Comparison of ENCODE assay signal across 1 cellular context in genomic region chr5:74640450-74641013, GRCh38.
TF ChIP-seq lines count a peak whose summit lies in the region.

A gene with protein sequence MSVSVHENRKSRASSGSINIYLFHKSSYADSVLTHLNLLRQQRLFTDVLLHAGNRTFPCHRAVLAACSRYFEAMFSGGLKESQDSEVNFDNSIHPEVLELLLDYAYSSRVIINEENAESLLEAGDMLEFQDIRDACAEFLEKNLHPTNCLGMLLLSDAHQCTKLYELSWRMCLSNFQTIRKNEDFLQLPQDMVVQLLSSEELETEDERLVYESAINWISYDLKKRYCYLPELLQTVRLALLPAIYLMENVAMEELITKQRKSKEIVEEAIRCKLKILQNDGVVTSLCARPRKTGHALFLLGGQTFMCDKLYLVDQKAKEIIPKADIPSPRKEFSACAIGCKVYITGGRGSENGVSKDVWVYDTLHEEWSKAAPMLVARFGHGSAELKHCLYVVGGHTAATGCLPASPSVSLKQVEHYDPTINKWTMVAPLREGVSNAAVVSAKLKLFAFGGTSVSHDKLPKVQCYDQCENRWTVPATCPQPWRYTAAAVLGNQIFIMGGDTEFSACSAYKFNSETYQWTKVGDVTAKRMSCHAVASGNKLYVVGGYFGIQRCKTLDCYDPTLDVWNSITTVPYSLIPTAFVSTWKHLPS (minus strand): TSS chr5:74640728. CDS start chr5:74636485, 4,243 bp downstream.

TF ChIP-seq in HepG2, 621 proteins besides CTCF, POLR2A, EP300 and RAD21 (continued from another document and continues in another):
- TF ChIP-seq NONO (IDR thresholded peaks at IDR 0.05) (no peak), NONO (CRISPR knock-in tag; conservative IDR thresholded peaks at IDR 0.05) (peak; percentile 99), KDM5A (IDR thresholded peaks at IDR 0.05; ENCODE audit: borderline replicate concordance, low read length) (peak; percentile 43; the same call in 1 of the 2 replicates), GATAD1 (CRISPR knock-in tag; IDR thresholded peaks at IDR 0.05) (0 out of 2 replicates have a peak, but pooled peaks have one; percentile 25), ZNF772 (CRISPR knock-in tag; IDR thresholded peaks at IDR 0.05) (peak; percentile 98), ZNF33B (CRISPR knock-in tag; IDR thresholded peaks at IDR 0.05) (peak; percentile 95), GPN1 (CRISPR knock-in tag; IDR thresholded peaks at IDR 0.05; ENCODE audit: borderline replicate concordance) (no peak), MAFK (conservative IDR thresholded peaks at IDR 0.05 in 1 of 2, IDR thresholded peaks at IDR 0.05 in 1 of 2; ENCODE audit: low read length in 2 of 2) (no peak), ZNF670 (CRISPR knock-in tag; IDR thresholded peaks at IDR 0.05; ENCODE audit: borderline replicate concordance) (peak; percentile 84; the same call in 1 of the 2 replicates), MIXL1 (CRISPR knock-in tag; IDR thresholded peaks at IDR 0.05) (peak; percentile 84), IRF1 (CRISPR knock-in tag; IDR thresholded peaks at IDR 0.05; ENCODE audit: low read depth) (no peak), HHEX (CRISPR knock-in tag; IDR thresholded peaks at IDR 0.05) (no peak), ZNF225 (CRISPR knock-in tag; IDR thresholded peaks at IDR 0.05) (no peak), NFYC (CRISPR knock-in tag; IDR thresholded peaks at IDR 0.05) (no peak; the same call in 1 of the 2 replicates), HNF1B (CRISPR knock-in tag; IDR thresholded peaks at IDR 0.05) (peak; percentile 30; the same call in 1 of the 2 replicates), CERS6 (CRISPR knock-in tag; IDR thresholded peaks at IDR 0.05) (no peak), KLF6 (CRISPR knock-in tag; IDR thresholded peaks at IDR 0.05) (peak; percentile 95), HMG20A (CRISPR knock-in tag; IDR thresholded peaks at IDR 0.05; ENCODE audit: borderline replicate concordance) (peak; percentile 32; the same call in 1 of the 2 replicates), XBP1 (CRISPR knock-in tag; IDR thresholded peaks at IDR 0.05) (no peak; the same call in 1 of the 2 replicates), ZNF746 (CRISPR knock-in tag; IDR thresholded peaks at IDR 0.05) (peak; percentile 96)
- TF ChIP-seq, protein P1, sequence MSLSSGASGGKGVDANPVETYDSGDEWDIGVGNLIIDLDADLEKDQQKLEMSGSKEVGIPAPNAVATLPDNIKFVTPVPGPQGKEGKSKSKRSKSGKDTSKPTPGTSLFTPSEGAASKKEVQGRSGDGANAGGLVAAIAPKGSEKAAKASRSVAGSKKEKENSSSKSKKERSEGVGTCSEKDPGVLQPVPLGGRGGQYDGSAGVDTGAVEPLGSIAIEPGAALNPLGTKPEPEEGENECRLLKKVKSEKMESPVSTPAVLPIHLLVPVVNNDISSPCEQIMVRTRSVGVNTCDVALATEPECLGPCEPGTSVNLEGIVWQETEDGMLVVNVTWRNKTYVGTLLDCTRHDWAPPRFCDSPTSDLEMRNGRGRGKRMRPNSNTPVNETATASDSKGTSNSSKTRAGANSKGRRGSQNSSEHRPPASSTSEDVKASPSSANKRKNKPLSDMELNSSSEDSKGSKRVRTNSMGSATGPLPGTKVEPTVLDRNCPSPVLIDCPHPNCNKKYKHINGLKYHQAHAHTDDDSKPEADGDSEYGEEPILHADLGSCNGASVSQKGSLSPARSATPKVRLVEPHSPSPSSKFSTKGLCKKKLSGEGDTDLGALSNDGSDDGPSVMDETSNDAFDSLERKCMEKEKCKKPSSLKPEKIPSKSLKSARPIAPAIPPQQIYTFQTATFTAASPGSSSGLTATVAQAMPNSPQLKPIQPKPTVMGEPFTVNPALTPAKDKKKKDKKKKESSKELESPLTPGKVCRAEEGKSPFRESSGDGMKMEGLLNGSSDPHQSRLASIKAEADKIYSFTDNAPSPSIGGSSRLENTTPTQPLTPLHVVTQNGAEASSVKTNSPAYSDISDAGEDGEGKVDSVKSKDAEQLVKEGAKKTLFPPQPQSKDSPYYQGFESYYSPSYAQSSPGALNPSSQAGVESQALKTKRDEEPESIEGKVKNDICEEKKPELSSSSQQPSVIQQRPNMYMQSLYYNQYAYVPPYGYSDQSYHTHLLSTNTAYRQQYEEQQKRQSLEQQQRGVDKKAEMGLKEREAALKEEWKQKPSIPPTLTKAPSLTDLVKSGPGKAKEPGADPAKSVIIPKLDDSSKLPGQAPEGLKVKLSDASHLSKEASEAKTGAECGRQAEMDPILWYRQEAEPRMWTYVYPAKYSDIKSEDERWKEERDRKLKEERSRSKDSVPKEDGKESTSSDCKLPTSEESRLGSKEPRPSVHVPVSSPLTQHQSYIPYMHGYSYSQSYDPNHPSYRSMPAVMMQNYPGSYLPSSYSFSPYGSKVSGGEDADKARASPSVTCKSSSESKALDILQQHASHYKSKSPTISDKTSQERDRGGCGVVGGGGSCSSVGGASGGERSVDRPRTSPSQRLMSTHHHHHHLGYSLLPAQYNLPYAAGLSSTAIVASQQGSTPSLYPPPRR (CRISPR knock-in tag; IDR thresholded peaks at IDR 0.05; ENCODE audit: borderline replicate concordance): peak; percentile 84
- TF ChIP-seq, protein P2, sequence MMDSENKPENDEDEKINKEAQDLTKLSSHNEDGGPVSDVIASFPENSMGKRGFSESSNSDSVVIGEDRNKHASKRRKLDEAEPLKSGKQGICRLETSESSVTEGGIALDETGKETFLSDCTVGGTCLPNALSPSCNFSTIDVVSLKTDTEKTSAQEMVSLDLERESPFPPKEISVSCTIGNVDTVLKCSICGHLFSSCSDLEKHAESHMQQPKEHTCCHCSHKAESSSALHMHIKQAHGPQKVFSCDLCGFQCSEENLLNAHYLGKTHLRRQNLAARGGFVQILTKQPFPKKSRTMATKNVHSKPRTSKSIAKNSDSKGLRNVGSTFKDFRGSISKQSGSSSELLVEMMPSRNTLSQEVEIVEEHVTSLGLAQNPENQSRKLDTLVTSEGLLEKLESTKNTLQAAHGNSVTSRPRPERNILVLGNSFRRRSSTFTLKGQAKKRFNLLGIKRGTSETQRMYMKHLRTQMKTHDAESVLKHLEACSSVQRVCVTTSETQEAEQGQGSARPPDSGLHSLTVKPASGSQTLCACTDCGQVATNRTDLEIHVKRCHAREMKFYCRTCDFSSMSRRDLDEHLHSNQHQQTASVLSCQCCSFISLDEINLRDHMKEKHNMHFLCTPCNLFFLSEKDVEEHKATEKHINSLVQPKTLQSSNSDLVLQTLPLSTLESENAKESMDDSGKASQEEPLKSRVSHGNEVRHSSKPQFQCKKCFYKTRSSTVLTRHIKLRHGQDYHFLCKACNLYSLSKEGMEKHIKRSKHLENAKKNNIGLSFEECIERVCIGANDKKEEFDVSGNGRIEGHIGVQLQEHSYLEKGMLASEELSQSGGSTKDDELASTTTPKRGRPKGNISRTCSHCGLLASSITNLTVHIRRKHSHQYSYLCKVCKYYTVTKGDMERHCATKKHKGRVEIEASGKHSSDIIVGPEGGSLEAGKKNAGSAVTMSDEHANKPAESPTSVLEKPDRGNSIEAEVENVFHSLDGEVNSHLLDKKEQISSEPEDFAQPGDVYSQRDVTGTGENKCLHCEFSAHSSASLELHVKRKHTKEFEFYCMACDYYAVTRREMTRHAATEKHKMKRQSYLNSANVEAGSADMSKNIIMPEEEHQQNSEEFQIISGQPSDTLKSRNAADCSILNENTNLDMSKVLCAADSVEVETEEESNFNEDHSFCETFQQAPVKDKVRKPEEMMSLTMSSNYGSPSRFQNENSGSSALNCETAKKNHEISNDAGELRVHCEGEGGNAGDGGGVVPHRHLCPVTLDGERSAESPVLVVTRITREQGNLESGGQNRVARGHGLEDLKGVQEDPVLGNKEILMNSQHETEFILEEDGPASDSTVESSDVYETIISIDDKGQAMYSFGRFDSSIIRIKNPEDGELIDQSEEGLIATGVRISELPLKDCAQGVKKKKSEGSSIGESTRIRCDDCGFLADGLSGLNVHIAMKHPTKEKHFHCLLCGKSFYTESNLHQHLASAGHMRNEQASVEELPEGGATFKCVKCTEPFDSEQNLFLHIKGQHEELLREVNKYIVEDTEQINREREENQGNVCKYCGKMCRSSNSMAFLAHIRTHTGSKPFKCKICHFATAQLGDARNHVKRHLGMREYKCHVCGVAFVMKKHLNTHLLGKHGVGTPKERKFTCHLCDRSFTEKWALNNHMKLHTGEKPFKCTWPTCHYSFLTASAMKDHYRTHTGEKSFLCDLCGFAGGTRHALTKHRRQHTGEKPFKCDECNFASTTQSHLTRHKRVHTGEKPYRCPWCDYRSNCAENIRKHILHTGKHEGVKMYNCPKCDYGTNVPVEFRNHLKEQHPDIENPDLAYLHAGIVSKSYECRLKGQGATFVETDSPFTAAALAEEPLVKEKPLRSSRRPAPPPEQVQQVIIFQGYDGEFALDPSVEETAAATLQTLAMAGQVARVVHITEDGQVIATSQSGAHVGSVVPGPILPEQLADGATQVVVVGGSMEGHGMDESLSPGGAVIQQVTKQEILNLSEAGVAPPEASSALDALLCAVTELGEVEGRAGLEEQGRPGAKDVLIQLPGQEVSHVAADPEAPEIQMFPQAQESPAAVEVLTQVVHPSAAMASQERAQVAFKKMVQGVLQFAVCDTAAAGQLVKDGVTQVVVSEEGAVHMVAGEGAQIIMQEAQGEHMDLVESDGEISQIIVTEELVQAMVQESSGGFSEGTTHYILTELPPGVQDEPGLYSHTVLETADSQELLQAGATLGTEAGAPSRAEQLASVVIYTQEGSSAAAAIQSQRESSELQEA (CRISPR knock-in tag; IDR thresholded peaks at IDR 0.05; ENCODE audit: not compliant biosample characterization): no peak
- TF ChIP-seq, protein P3, sequence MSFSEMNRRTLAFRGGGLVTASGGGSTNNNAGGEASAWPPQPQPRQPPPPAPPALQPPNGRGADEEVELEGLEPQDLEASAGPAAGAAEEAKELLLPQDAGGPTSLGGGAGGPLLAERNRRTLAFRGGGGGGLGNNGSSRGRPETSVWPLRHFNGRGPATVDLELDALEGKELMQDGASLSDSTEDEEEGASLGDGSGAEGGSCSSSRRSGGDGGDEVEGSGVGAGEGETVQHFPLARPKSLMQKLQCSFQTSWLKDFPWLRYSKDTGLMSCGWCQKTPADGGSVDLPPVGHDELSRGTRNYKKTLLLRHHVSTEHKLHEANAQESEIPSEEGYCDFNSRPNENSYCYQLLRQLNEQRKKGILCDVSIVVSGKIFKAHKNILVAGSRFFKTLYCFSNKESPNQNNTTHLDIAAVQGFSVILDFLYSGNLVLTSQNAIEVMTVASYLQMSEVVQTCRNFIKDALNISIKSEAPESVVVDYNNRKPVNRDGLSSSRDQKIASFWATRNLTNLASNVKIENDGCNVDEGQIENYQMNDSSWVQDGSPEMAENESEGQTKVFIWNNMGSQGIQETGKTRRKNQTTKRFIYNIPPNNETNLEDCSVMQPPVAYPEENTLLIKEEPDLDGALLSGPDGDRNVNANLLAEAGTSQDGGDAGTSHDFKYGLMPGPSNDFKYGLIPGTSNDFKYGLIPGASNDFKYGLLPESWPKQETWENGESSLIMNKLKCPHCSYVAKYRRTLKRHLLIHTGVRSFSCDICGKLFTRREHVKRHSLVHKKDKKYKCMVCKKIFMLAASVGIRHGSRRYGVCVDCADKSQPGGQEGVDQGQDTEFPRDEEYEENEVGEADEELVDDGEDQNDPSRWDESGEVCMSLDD (CRISPR knock-in tag; IDR thresholded peaks at IDR 0.05; ENCODE audit: borderline replicate concordance): no peak
- TF ChIP-seq, protein P4, sequence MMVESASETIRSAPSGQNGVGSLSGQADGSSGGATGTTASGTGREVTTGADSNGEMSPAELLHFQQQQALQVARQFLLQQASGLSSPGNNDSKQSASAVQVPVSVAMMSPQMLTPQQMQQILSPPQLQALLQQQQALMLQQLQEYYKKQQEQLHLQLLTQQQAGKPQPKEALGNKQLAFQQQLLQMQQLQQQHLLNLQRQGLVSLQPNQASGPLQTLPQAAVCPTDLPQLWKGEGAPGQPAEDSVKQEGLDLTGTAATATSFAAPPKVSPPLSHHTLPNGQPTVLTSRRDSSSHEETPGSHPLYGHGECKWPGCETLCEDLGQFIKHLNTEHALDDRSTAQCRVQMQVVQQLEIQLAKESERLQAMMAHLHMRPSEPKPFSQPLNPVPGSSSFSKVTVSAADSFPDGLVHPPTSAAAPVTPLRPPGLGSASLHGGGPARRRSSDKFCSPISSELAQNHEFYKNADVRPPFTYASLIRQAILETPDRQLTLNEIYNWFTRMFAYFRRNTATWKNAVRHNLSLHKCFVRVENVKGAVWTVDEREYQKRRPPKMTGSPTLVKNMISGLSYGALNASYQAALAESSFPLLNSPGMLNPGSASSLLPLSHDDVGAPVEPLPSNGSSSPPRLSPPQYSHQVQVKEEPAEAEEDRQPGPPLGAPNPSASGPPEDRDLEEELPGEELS (CRISPR knock-in tag; IDR thresholded peaks at IDR 0.05): peak; percentile 80
- TF ChIP-seq, protein P5, sequence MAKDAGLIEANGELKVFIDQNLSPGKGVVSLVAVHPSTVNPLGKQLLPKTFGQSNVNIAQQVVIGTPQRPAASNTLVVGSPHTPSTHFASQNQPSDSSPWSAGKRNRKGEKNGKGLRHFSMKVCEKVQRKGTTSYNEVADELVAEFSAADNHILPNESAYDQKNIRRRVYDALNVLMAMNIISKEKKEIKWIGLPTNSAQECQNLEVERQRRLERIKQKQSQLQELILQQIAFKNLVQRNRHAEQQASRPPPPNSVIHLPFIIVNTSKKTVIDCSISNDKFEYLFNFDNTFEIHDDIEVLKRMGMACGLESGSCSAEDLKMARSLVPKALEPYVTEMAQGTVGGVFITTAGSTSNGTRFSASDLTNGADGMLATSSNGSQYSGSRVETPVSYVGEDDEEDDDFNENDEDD (CRISPR knock-in tag; IDR thresholded peaks at IDR 0.05; ENCODE audit: borderline replicate concordance): peak; percentile 68; the same call in 1 of the 2 replicates
